Comparison of ENCODE assay signal across 26 cellular contexts in genomic region chr5:150396247-150396646, GRCh38. TPM values are rescaled to one million over a fixed set of nuclear protein-coding genes. Genes with fewer than 3 reads are reported as not detected.
DNase-seq lines count a peak whose midpoint lies in the region; ATAC-seq and TF ChIP-seq lines count a peak whose summit lies in the region.
"Had no signal": no experiment of that assay in that cellular context is flagged by ENCODE, and none has a peak within 500 bp of the region (broad histone marks: within the 10 kb centered on the region; RNA-seq: fewer than 3 reads in every experiment).

No MANE protein-coding gene starts in this region.

- no peak for DNase-seq in activated naive CD4-positive, alpha-beta T cell treated with anti-CD3 and anti-CD28 coated beads, Interleukin-2, amount 50 U/mL, for 16 hours
- DNase-seq in T-helper 17 cell: no peak
- DNase-seq in central memory CD8-positive, alpha-beta T cell (ENCODE audit: low spot score in 2 of 2): no peak
- no peak for DNase-seq in stimulated activated effector memory CD8-positive, alpha-beta T cell treated with anti-CD3 and anti-CD28 coated beads, Interleukin-12 subunit alpha, Interleukin-12 subunit beta, amount 100 ng/mL, for 72 hours (ENCODE audit: low spot score in 2 of 2)
- no peak for DNase-seq in endodermal cell
- no peak for DNase-seq in vagina (ENCODE audit: extremely low spot score in 2 of 2)
- DNase-seq: activated CD4-positive, alpha-beta memory T cell treated with anti-CD3 and anti-CD28 coated beads for 36 hours; activated T-cell treated with anti-CD3 and anti-CD28 coated beads, Interleukin-2, amount 50 U/mL, for 48 hours; C1 segment of cervical spinal cord; dermis blood vessel endothelial cell; MV-4-11; NCI-H187 treated with DMSO at 0.1 percent for 48 hours; NCI-H82; SK-N-SH; spleen; stimulated activated CD4-positive, alpha-beta T cell treated with anti-CD3 and anti-CD28 coated beads, Interleukin-4, amount 100 ng/mL, for 1 hour; stomach; trophoblast cell had no signal

- ATAC-seq in T-helper 17 cell (no peak), HG02610 (IDR thresholded peaks at IDR 0.05; ENCODE audit: unreplicated experiment) (no peak)
- ATAC-seq in central memory CD8-positive, alpha-beta T cell (replicated peaks; ENCODE audit: extremely low read depth, poor library complexity, severe bottlenecking): no peak
- no peak for ATAC-seq in stimulated activated effector memory CD8-positive, alpha-beta T cell treated with anti-CD3 and anti-CD28 coated beads, Interleukin-12 subunit alpha, Interleukin-12 subunit beta, amount 100 ng/mL, for 72 hours
- ATAC-seq: A549, WTC11 had no signal

- WGBS in endodermal cell (ENCODE audit: insufficient coverage in 1 of 2, insufficient read length in 1 of 2), 2 experiments: 94 to 97% methylated on average over 5 to 6 of the region's 6 CpGs

- H3K27ac Mint-ChIP-seq in activated naive CD4-positive, alpha-beta T cell treated with anti-CD3 and anti-CD28 coated beads, Interleukin-2, amount 50 U/mL, for 24 hours: peak overlapping the region; percentile 71
- H3K27ac Mint-ChIP-seq in T-helper 17 cell (peak overlapping the region; percentile 91), endodermal cell (no peak overlapping the region)
- peak overlapping the region; percentile 83 for H3K27ac Mint-ChIP-seq in central memory CD8-positive, alpha-beta T cell (ENCODE audit: low read depth)
- peak overlapping the region; percentile 94 for H3K27ac Mint-ChIP-seq in stimulated activated effector memory CD8-positive, alpha-beta T cell treated with anti-CD3 and anti-CD28 coated beads, Interleukin-12 subunit alpha, Interleukin-12 subunit beta, amount 100 ng/mL, for 72 hours
- H3K27ac Mint-ChIP-seq: activated CD4-positive, alpha-beta memory T cell treated with anti-CD3 and anti-CD28 coated beads for 36 hours; T-helper 2 cell treated with Interferon-gamma antibody and Interleukin-4, amounts not matched to agents 5 μg/mL and 100 μg/mL, for 36 hours; WTC11 had no signal

- H3K4me3 ChIP-seq in endodermal cell (ENCODE audit: low read length) (no peak overlapping the region), vagina (no peak overlapping the region)
- H3K4me3 ChIP-seq: A549, HAP-1, spleen, stomach had no signal

- peaks cover 15% of the 10 kb centered on the region for H3K36me3 Mint-ChIP-seq in activated naive CD4-positive, alpha-beta T cell treated with anti-CD3 and anti-CD28 coated beads, Interleukin-2, amount 50 U/mL, for 24 hours
- H3K36me3 Mint-ChIP-seq in T-helper 17 cell (ENCODE audit: low read depth) (peaks cover 18% of the 10 kb centered on the region), endodermal cell (ENCODE audit: low read depth) (peaks cover 75% of the 10 kb centered on the region)
- peaks cover 83% of the 10 kb centered on the region for H3K36me3 Mint-ChIP-seq in central memory CD8-positive, alpha-beta T cell (ENCODE audit: insufficient read depth)
- peaks cover 100% of the 10 kb centered on the region for H3K36me3 Mint-ChIP-seq in stimulated activated effector memory CD8-positive, alpha-beta T cell treated with anti-CD3 and anti-CD28 coated beads, Interleukin-12 subunit alpha, Interleukin-12 subunit beta, amount 100 ng/mL, for 72 hours

- H3K27me3 ChIP-seq in endodermal cell (ENCODE audit: control insufficient read depth, insufficient read depth, low read length, poor library complexity, severe bottlenecking) (no peaks in the 10 kb centered on the region), vagina (no peaks in the 10 kb centered on the region)
- H3K27me3 ChIP-seq: spleen, stomach had no signal

- H3K4me3 Mint-ChIP-seq in activated naive CD4-positive, alpha-beta T cell treated with anti-CD3 and anti-CD28 coated beads, Interleukin-2, amount 50 U/mL, for 24 hours: no peak overlapping the region
- H3K4me3 Mint-ChIP-seq in T-helper 17 cell (no peak overlapping the region), endodermal cell (no peak overlapping the region)
- H3K4me3 Mint-ChIP-seq in central memory CD8-positive, alpha-beta T cell: peak overlapping the region; percentile 36
- H3K4me3 Mint-ChIP-seq in stimulated activated effector memory CD8-positive, alpha-beta T cell treated with anti-CD3 and anti-CD28 coated beads, Interleukin-12 subunit alpha, Interleukin-12 subunit beta, amount 100 ng/mL, for 72 hours: no peak overlapping the region
- H3K4me3 Mint-ChIP-seq: activated CD4-positive, alpha-beta memory T cell treated with anti-CD3 and anti-CD28 coated beads for 36 hours; T-helper 2 cell treated with Interferon-gamma antibody and Interleukin-4, amounts not matched to agents 5 μg/mL and 100 μg/mL, for 36 hours; WTC11 had no signal

- H3K9ac ChIP-seq in endodermal cell (ENCODE audit: extremely low read depth, low read length, poor library complexity, severe bottlenecking): no peak overlapping the region
- H3K9ac ChIP-seq: KMS-11, SK-N-SH had no signal

- TF ChIP-seq POLR2A in vagina (IDR thresholded peaks at IDR 0.05): no peak

- intact Hi-C loops in vagina (cut with DNase I): no loop called here

- H3K9me3 ChIP-seq in T-helper 17 cell (ENCODE audit: control insufficient read depth, low read length, poor library complexity, severe bottlenecking) (no peaks in the 10 kb centered on the region), endodermal cell (ENCODE audit: control insufficient read depth, low read length) (no peaks in the 10 kb centered on the region), vagina (no peaks in the 10 kb centered on the region)
- H3K9me3 ChIP-seq: A549, HAP-1, SK-N-SH, spleen, stomach had no signal

- TF ChIP-seq CTCF in endodermal cell (conservative IDR thresholded peaks at IDR 0.05) (no peak), vagina (IDR thresholded peaks at IDR 0.05) (no peak)

- no peaks in the 10 kb centered on the region for H3K9me3 Mint-ChIP-seq in activated naive CD4-positive, alpha-beta T cell treated with anti-CD3 and anti-CD28 coated beads, Interleukin-2, amount 50 U/mL, for 24 hours
- no peaks in the 10 kb centered on the region for H3K9me3 Mint-ChIP-seq in central memory CD8-positive, alpha-beta T cell
- H3K9me3 Mint-ChIP-seq in stimulated activated effector memory CD8-positive, alpha-beta T cell treated with anti-CD3 and anti-CD28 coated beads, Interleukin-12 subunit alpha, Interleukin-12 subunit beta, amount 100 ng/mL, for 72 hours: no peaks in the 10 kb centered on the region
- H3K9me3 Mint-ChIP-seq in endodermal cell: no peaks in the 10 kb centered on the region
- H3K9me3 Mint-ChIP-seq: activated CD4-positive, alpha-beta memory T cell treated with anti-CD3 and anti-CD28 coated beads for 36 hours; T-helper 2 cell treated with Interferon-gamma antibody and Interleukin-4, amounts not matched to agents 5 μg/mL and 100 μg/mL, for 36 hours; WTC11 had no signal

- peaks cover 87% of the 10 kb centered on the region for H3K36me3 ChIP-seq in endodermal cell (ENCODE audit: control insufficient read depth, insufficient read depth, low read length)
- H3K36me3 ChIP-seq in vagina: peaks cover 0 to 63% of the 10 kb centered on the region in 2 donors

- no peaks in the 10 kb centered on the region for H3K27me3 Mint-ChIP-seq in activated naive CD4-positive, alpha-beta T cell treated with anti-CD3 and anti-CD28 coated beads, Interleukin-2, amount 50 U/mL, for 24 hours
- no peaks in the 10 kb centered on the region for H3K27me3 Mint-ChIP-seq in T-helper 17 cell
- H3K27me3 Mint-ChIP-seq in central memory CD8-positive, alpha-beta T cell: no peaks in the 10 kb centered on the region
- H3K27me3 Mint-ChIP-seq in endodermal cell (ENCODE audit: insufficient read depth): no peaks in the 10 kb centered on the region
- H3K27me3 Mint-ChIP-seq: activated CD4-positive, alpha-beta memory T cell treated with anti-CD3 and anti-CD28 coated beads for 36 hours had no signal

- H3K27ac ChIP-seq in endodermal cell (ENCODE audit: low read depth, low read length) (no peak overlapping the region), vagina (no peak overlapping the region)
- H3K27ac ChIP-seq: A549, KMS-11, spleen, stomach had no signal

- no peaks in the 10 kb centered on the region for H3K4me1 Mint-ChIP-seq in activated naive CD4-positive, alpha-beta T cell treated with anti-CD3 and anti-CD28 coated beads, Interleukin-2, amount 50 U/mL, for 24 hours
- peaks cover 15% of the 10 kb centered on the region for H3K4me1 Mint-ChIP-seq in T-helper 17 cell
- peaks cover 18% of the 10 kb centered on the region for H3K4me1 Mint-ChIP-seq in central memory CD8-positive, alpha-beta T cell
- H3K4me1 Mint-ChIP-seq in stimulated activated effector memory CD8-positive, alpha-beta T cell treated with anti-CD3 and anti-CD28 coated beads, Interleukin-12 subunit alpha, Interleukin-12 subunit beta, amount 100 ng/mL, for 72 hours: peaks cover 21% of the 10 kb centered on the region
- H3K4me1 Mint-ChIP-seq in endodermal cell: no peaks in the 10 kb centered on the region
- H3K4me1 Mint-ChIP-seq: WTC11 had no signal

- H3K4me1 ChIP-seq in endodermal cell (ENCODE audit: control insufficient read depth, insufficient read depth, low read length) (no peaks in the 10 kb centered on the region), vagina (no peaks in the 10 kb centered on the region)
- H3K4me1 ChIP-seq: A549, HAP-1, stomach had no signal

RNA-seq across cellular contexts. Expression of gene CD74, which starts 16.5 kb away (rescaled TPM):
- 100 to 1,000 TPM; 477 to 721 TPM for total RNA-seq in T-helper 17 cell
- total RNA-seq in endodermal cell: 10 to 100 TPM; 12.4 to 20.0 TPM
- 9.7 TPM for polyA plus RNA-seq in endodermal cell (2013, experiment 1 of 2)
- polyA plus RNA-seq in endodermal cell (2013, experiment 2 of 2): 7.1 TPM
- total RNA-seq in vagina: 530 TPM
- total RNA-seq: osteocyte had no signal
- polyA plus RNA-seq: A549 had no signal

RNA-seq across cellular contexts. Expression of gene TCOF1, which starts 38.8 kb away (rescaled TPM):
- 10 to 100 TPM; 49.2 to 57.3 TPM for total RNA-seq in T-helper 17 cell
- total RNA-seq in endodermal cell: 100 to 1,000 TPM in 1 of 2 donors, 10 to 100 TPM in 1; 88.8 to 107 TPM
- polyA plus RNA-seq in endodermal cell (2013, experiment 1 of 2): 50.0 TPM
- 46.1 TPM for polyA plus RNA-seq in endodermal cell (2013, experiment 2 of 2)
- total RNA-seq in vagina: 39.3 TPM

RNA-seq across cellular contexts. Expression of gene RPS14, which starts 53.3 kb away (rescaled TPM):
- total RNA-seq in T-helper 17 cell (1,000 to 10,000 TPM; 3,455 to 4,953 TPM), endodermal cell (1,000 to 10,000 TPM; 2,313 to 2,316 TPM), vagina (3,194 TPM)
- 1,931 TPM for polyA plus RNA-seq in endodermal cell (2013, experiment 1 of 2)
- 1,875 TPM for polyA plus RNA-seq in endodermal cell (2013, experiment 2 of 2)

Comparison
In these comparisons a context has a peak if more than half of its experiments do, and no peak if none do; other contexts are left out.
1. RNA of gene CD74, which starts 16.5 kb away (total RNA-seq): 477 to 721 TPM in T-helper 17 cell and 530 TPM in vagina (single experiment); 12.4 to 20.0 TPM in endodermal cell; every median in the first group is over 10 times any median in the second.